In genomic region chr6:26199773-26200728, GRCh38 we compare ENCODE assay signal across 8 cellular contexts.
DNase-seq lines count a peak whose midpoint lies in the region; ATAC-seq and TF ChIP-seq lines count a peak whose summit lies in the region.

No MANE protein-coding gene starts in this region.

- H3K27me3 Mint-ChIP-seq in activated CD4-positive, alpha-beta T cell treated with anti-CD3 and anti-CD28 coated beads, Interleukin-2, amount 10 ng/mL, durations not matched to agents 7 days and 5 days: peaks cover 2% of the 10 kb centered on the region
- no peaks in the 10 kb centered on the region for H3K27me3 Mint-ChIP-seq in naive B cell

- peaks cover 37% of the 10 kb centered on the region for H3K4me1 Mint-ChIP-seq in activated CD4-positive, alpha-beta T cell treated with anti-CD3 and anti-CD28 coated beads, Interleukin-2, amount 10 ng/mL, durations not matched to agents 7 days and 5 days
- H3K4me1 Mint-ChIP-seq in naive B cell: peaks cover 29 to 39% (median 30%) of the 10 kb centered on the region in 3 donors

- no peak for TF ChIP-seq CTCF in OCI-LY7 (conservative IDR thresholded peaks at IDR 0.05; ENCODE audit: low read length)

- H3K36me3 ChIP-seq in OCI-LY7 (ENCODE audit: insufficient read depth, low read length): peaks cover 8% of the 10 kb centered on the region

- H3K4me3 Mint-ChIP-seq in activated CD4-positive, alpha-beta T cell treated with anti-CD3 and anti-CD28 coated beads, Interleukin-2, amount 10 ng/mL, durations not matched to agents 7 days and 5 days: peak overlapping the region; percentile 99
- H3K4me3 Mint-ChIP-seq in naive B cell: peak overlapping the region; percentile 87 to 100 (median 99)

- H3K36me3 Mint-ChIP-seq in activated CD4-positive, alpha-beta T cell treated with anti-CD3 and anti-CD28 coated beads, Interleukin-2, amount 10 ng/mL, durations not matched to agents 7 days and 5 days (ENCODE audit: low read depth): peaks cover 32% of the 10 kb centered on the region
- H3K36me3 Mint-ChIP-seq in naive B cell: peaks cover 0 to 12% of the 10 kb centered on the region in 2 donors

- H3K4me2 ChIP-seq in OCI-LY7 (ENCODE audit: low read length): peak overlapping the region; percentile 79

- intact Hi-C loops in OCI-LY7 (cut with micrococcal nuclease; ENCODE audit: unreplicated experiment): loop anchor here (1.0 to 5.0 kb wide), 9 partner anchors 17 to 1692 kb away; a partner anchor contains a TSS

- H3K4me1 ChIP-seq in OCI-LY7 (ENCODE audit: insufficient read depth, low read length, poor library complexity, severe bottlenecking): peaks cover 39% of the 10 kb centered on the region

- H2AFZ ChIP-seq in OCI-LY7 (ENCODE audit: low read length): no peak overlapping the region

- ATAC-seq in naive B cell (ENCODE audit: low read depth in 2 of 2) (peak in 1 of 2 donors; percentile 7), HG03135 (IDR thresholded peaks at IDR 0.05; ENCODE audit: unreplicated experiment) (no peak), GM18867 (IDR thresholded peaks at IDR 0.05; ENCODE audit: unreplicated experiment) (no peak)

- CTCF ChIA-PET in activated CD4-positive, alpha-beta T cell treated with anti-CD3 and anti-CD28 coated beads, Interleukin-2, amount 10 ng/mL, durations not matched to agents 7 days and 5 days (lab: Charles Lee): interaction anchor here (1.2 to 6.0 kb wide), 10 partner anchors 9 to 174 kb away, joined by 3 to 59 read pairs (median 11); a partner anchor contains a TSS
- CTCF ChIA-PET in OCI-LY7 (lab: Charles Lee; ENCODE audit: unreplicated experiment): interaction anchor here (0.8 kb wide), 1 partner anchor 58 kb away, joined by 3 read pairs; no protein-coding TSS in a partner anchor

- H3K9me3 Mint-ChIP-seq in activated CD4-positive, alpha-beta T cell treated with anti-CD3 and anti-CD28 coated beads, Interleukin-2, amount 10 ng/mL, durations not matched to agents 7 days and 5 days: no peaks in the 10 kb centered on the region
- H3K9me3 Mint-ChIP-seq in naive B cell: peaks cover 0 to 9% (median 2%) of the 10 kb centered on the region in 7 donors

- BruUV-seq in OCI-LY7 (replicated peaks; lab: Mats Ljungman, UMichigan): no TSS peak

- peak overlapping the region; percentile 93 for H3K27ac ChIP-seq in OCI-LY7 (ENCODE audit: low read depth, low read length, poor library complexity, severe bottlenecking)

- POLR2A ChIA-PET in activated CD4-positive, alpha-beta T cell treated with anti-CD3 and anti-CD28 coated beads, Interleukin-2, amount 10 ng/mL, durations not matched to agents 7 days and 5 days (lab: Charles Lee): interaction anchor here (0.5 to 6.5 kb wide), 27 partner anchors 12 to 1691 kb away, joined by 3 to 205 read pairs (median 16); a partner anchor contains a TSS
- POLR2A ChIA-PET in OCI-LY7 (lab: Charles Lee): interaction anchor here (0.6 to 22.5 kb wide), 40 partner anchors 6 to 1689 kb away, joined by 3 to 505 read pairs (median 6); a partner anchor contains a TSS

- H3K4me3 ChIP-seq in OCI-LY7 (ENCODE audit: low read depth, low read length, poor library complexity, severe bottlenecking): peak overlapping the region; percentile 91

- peak; percentile 5 for DNase-seq in activated CD4-positive, alpha-beta T cell treated with anti-CD3 and anti-CD28 coated beads, Interleukin-2, amount 10 ng/mL, durations not matched to agents 7 days and 5 days
- DNase-seq in activated CD4-positive, alpha-beta T cell treated with anti-CD3 and anti-CD28 coated beads for 1 hour: no peak
- DNase-seq in OCI-LY7 (ENCODE audit: low spot score) (peak; percentile 77), dermis blood vessel endothelial cell (peak; percentile 57), naive B cell (no peak)
- no peak for DNase-seq in stimulated activated CD4-positive, alpha-beta T cell treated with anti-CD3 and anti-CD28 coated beads, Interleukin-2, amount 100 ng/mL, for 48 hours

- no peaks in the 10 kb centered on the region for H3K9me2 ChIP-seq in OCI-LY7 (ENCODE audit: insufficient read depth, low read length)

- H4K20me1 ChIP-seq in OCI-LY7 (ENCODE audit: insufficient read depth, low read length): no peaks in the 10 kb centered on the region

- H3K9me3 ChIP-seq in OCI-LY7 (ENCODE audit: low read length): no peaks in the 10 kb centered on the region

- peaks cover 8% of the 10 kb centered on the region; the same call in 1 of the 2 replicates for H3K79me2 ChIP-seq in OCI-LY7 (ENCODE audit: insufficient read depth, low read depth, low read length)

- H3K27ac Mint-ChIP-seq in activated CD4-positive, alpha-beta T cell treated with anti-CD3 and anti-CD28 coated beads, Interleukin-2, amount 10 ng/mL, durations not matched to agents 7 days and 5 days: peak overlapping the region; percentile 98
- H3K27ac Mint-ChIP-seq in naive B cell: peak overlapping the region; percentile 96 to 99 (median 96)

Comparison
In these comparisons a context has a peak if more than half of its experiments do, and no peak if none do; other contexts are left out.
1. DNase-seq: peak in activated CD4-positive, alpha-beta T cell treated with anti-CD3 and anti-CD28 coated beads, Interleukin-2, amount 10 ng/mL, durations not matched to agents 7 days and 5 days (single experiment), OCI-LY7 (single experiment) and dermis blood vessel endothelial cell (single experiment); none in activated CD4-positive, alpha-beta T cell treated with anti-CD3 and anti-CD28 coated beads for 1 hour (single experiment), naive B cell (single experiment) and stimulated activated CD4-positive, alpha-beta T cell treated with anti-CD3 and anti-CD28 coated beads, Interleukin-2, amount 100 ng/mL, for 48 hours (0 of 2).